20 cellular contexts compared by ENCODE assay signal in the genomic region with DNA sequence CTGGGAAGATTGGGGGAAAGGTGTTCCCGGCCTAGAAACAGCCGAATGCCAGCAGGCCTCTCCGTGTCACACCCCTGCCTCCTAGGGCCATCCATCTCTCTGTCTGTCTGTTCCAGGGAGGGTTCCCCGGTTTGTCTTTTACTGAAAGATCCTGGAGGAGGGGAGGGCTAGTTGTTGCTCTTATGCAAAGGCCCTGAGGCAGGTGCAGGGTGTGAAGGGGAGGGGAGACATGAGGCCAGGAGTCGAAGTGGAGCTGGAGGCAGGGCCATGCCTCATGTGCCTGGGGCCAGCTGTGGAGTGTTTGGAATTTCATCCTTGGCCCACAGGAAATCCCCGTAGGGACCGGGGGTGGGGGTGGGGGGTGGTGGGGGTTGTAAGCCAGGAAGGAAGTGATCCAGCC. TPM values are rescaled to one million over a fixed set of nuclear protein-coding genes. Genes with fewer than 3 reads are reported as not detected.
A peak's percentile ranks its signal among the peaks of the same experiment; 100 is the strongest.
DNase-seq lines count a peak whose midpoint lies in the region; ATAC-seq, FAIRE-seq and TF ChIP-seq lines count a peak whose summit lies in the region.
"Had no signal": no experiment of that assay in that cellular context is flagged by ENCODE, and none has a peak within 500 bp of the region (broad histone marks: within the 10 kb centered on the region; RNA-seq: fewer than 3 reads in every experiment).

No MANE protein-coding gene starts in this region.

- peak overlapping the region; percentile 83 for H3K27ac Mint-ChIP-seq in Caco-2 (ENCODE audit: unreplicated experiment)

- no peak overlapping the region for H3K4ac ChIP-seq in trophoblast cell (ENCODE audit: low read depth, low read length)

- no peak overlapping the region for H3K4me3 Mint-ChIP-seq in Caco-2 (ENCODE audit: unreplicated experiment)

- no peaks in the 10 kb centered on the region for H3F3A ChIP-seq in PC-3 (ENCODE audit: low read length, unreplicated experiment)

- peak in 1 of 2 experiments; percentile 66 for DNase-seq in Caco-2
- no peak for DNase-seq in HepG2 (ENCODE audit: low spot score)
- peak; percentile 78 to 88 for DNase-seq in trophoblast cell
- no peak for DNase-seq in heart right ventricle
- DNase-seq in PC-3: no peak
- DNase-seq: DMS79 treated with DMSO at 0.1 percent for 48 hours, GDM1, H7, KBM-7, NCI-H1092 treated with DMSO at 0.1 percent for 48 hours, NCI-H146, NCI-H2029 treated with DMSO at 0.1 percent for 48 hours, NCI-H345, NCI-H526, OCI-M1, Right ventricle myocardium superior had no signal

- TF ChIP-seq CTCF in Caco-2 (IDR thresholded peaks at IDR 0.05; ENCODE audit: insufficient read depth in 1 of 2, low read depth in 1 of 2, low read length in 1 of 2, severe bottlenecking in 1 of 2, unreplicated experiment in 1 of 2) (no peak), HEK293 (tag by site-specific recombination; IDR thresholded peaks at IDR 0.05) (no peak), HepG2 (CRISPR knock-in tag; IDR thresholded peaks at IDR 0.05) (no peak), heart right ventricle (IDR thresholded peaks at IDR 0.05) (no peak), PC-3 (conservative IDR thresholded peaks at IDR 0.05; ENCODE audit: low read depth, low read length) (no peak)

- H3K4me3 ChIP-seq in Caco-2 (ENCODE audit: low read depth, low read length): no peak overlapping the region
- H3K4me3 ChIP-seq in HEK293 (ENCODE audit: low read depth, low read length): no peak overlapping the region
- no peak overlapping the region; a peak in 1 of 6 replicates for H3K4me3 ChIP-seq in HepG2 (replicated peaks in 1 of 3; ENCODE audit: insufficient read depth in 1 of 3, low read depth in 2 of 3, low read length in 3 of 3)
- no peak overlapping the region for H3K4me3 ChIP-seq in trophoblast cell (ENCODE audit: low read depth, low read length)
- H3K4me3 ChIP-seq in heart right ventricle: no peak overlapping the region
- no peak overlapping the region for H3K4me3 ChIP-seq in PC-3 (ENCODE audit: low read length)

- H2BK5ac ChIP-seq in trophoblast cell (ENCODE audit: low read depth, low read length, poor library complexity): peak overlapping the region; percentile 98

- H3K27me3 ChIP-seq in Caco-2 (replicated peaks; ENCODE audit: control insufficient read depth, insufficient read depth, low read length): no peaks in the 10 kb centered on the region
- no peaks in the 10 kb centered on the region for H3K27me3 ChIP-seq in HepG2 (ENCODE audit: control insufficient read depth in 1 of 2, insufficient read depth in 2 of 2, low read length in 2 of 2)
- H3K27me3 ChIP-seq in trophoblast cell (ENCODE audit: insufficient read depth, low read length): no peaks in the 10 kb centered on the region
- no peaks in the 10 kb centered on the region for H3K27me3 ChIP-seq in heart right ventricle
- no peaks in the 10 kb centered on the region for H3K27me3 ChIP-seq in PC-3 (ENCODE audit: low read length)

- H3K4me1 ChIP-seq in Caco-2 (peaks cover 34% of the 10 kb centered on the region), HEK293 (ENCODE audit: control insufficient read depth, insufficient read depth, low read length) (no peaks in the 10 kb centered on the region; the same call in 1 of the 2 replicates), HepG2 (ENCODE audit: insufficient read depth, low read length) (peaks cover 85% of the 10 kb centered on the region), trophoblast cell (ENCODE audit: control insufficient read depth in 1 of 2, insufficient read depth in 2 of 2, low read length in 2 of 2) (peaks cover 44 to 50% of the 10 kb centered on the region in 2 experiments), heart right ventricle (peaks cover 0 to 9% (median 0%) of the 10 kb centered on the region in 9 donors), PC-3 (ENCODE audit: insufficient read depth, low read length) (peaks cover 21% of the 10 kb centered on the region)

- peak overlapping the region; percentile 100 for H4K91ac ChIP-seq in trophoblast cell (ENCODE audit: low read depth, low read length)

- peaks cover 12% of the 10 kb centered on the region for H3K36me3 Mint-ChIP-seq in Caco-2 (ENCODE audit: insufficient read depth, unreplicated experiment)

- intact Hi-C loops in Caco-2 (cut with micrococcal nuclease; ENCODE audit: unreplicated experiment): loop anchor here (2.0 kb wide), 1 partner anchor 59 kb away; no protein-coding TSS in a partner anchor
- intact Hi-C loops in HepG2 (cut with micrococcal nuclease; ENCODE audit: unreplicated experiment): no loop called here
- intact Hi-C loops in heart right ventricle (cut with DNase I): no loop called here
- intact Hi-C loops in PC-3 (cut with micrococcal nuclease): no loop called here

- in situ Hi-C loops in HepG2 (cut with HindIII; ENCODE audit: extremely low pct_ligation_motif_present, low pct_unique_long_range_greater_than_20kb): no loop called here

- TF ChIP-seq EP300 in HepG2 (IDR thresholded peaks at IDR 0.05; ENCODE audit: low read depth in 2 of 2, low read length in 2 of 2) (no peak), HepG2 (CRISPR knock-in tag; IDR thresholded peaks at IDR 0.05; ENCODE audit: borderline replicate concordance) (no peak)

- H2BK120ac ChIP-seq in trophoblast cell (ENCODE audit: insufficient read depth, low read length, poor library complexity): peak overlapping the region; percentile 25

- peak overlapping the region; percentile 5 for H2AK5ac ChIP-seq in trophoblast cell (ENCODE audit: low read length)

- peak overlapping the region; percentile 36 for H3K14ac ChIP-seq in trophoblast cell (ENCODE audit: low read length)

- H3K36me3 ChIP-seq in Caco-2 (ENCODE audit: control insufficient read depth, insufficient read depth, low read length) (no peaks in the 10 kb centered on the region), HEK293 (ENCODE audit: control insufficient read depth in 2 of 2, insufficient read depth in 1 of 2, low read length in 2 of 2) (no peaks in the 10 kb centered on the region), HepG2 (replicated peaks in 1 of 2; ENCODE audit: control insufficient read depth in 1 of 2, insufficient read depth in 2 of 2, low read length in 2 of 2) (no peaks in the 10 kb centered on the region), trophoblast cell (ENCODE audit: control insufficient read depth in 1 of 2, insufficient read depth in 2 of 2, low read length in 2 of 2) (no peaks in the 10 kb centered on the region), heart right ventricle (no peaks in the 10 kb centered on the region), PC-3 (ENCODE audit: low read depth, low read length) (no peaks in the 10 kb centered on the region)

- no peak overlapping the region for H3K23ac ChIP-seq in trophoblast cell (ENCODE audit: low read length)

- WGBS in HepG2 (ENCODE audit: low lambda C conversion rate): 8% methylated on average over 6 of the region's 7 CpGs
- no CpG with 5 or more reads among the region's 7 CpGs for WGBS in trophoblast cell (ENCODE audit: extremely low coverage, insufficient coverage, insufficient read length)
- WGBS in heart right ventricle, 2 donors: 64 to 69% methylated on average over 7 of the region's 7 CpGs

- POLR2A ChIA-PET in Caco-2 (lab: Charles Lee) (interaction anchor here (0.6 kb wide), 1 partner anchor 940 kb away, joined by 3 read pairs; no protein-coding TSS in a partner anchor), HEK293 (lab: Yijun Ruan, JAX) (interaction anchor here (1.0 to 1.3 kb wide), 2 partner anchors 11 to 59 kb away, joined by 3 to 5 read pairs; no protein-coding TSS in a partner anchor), HepG2 (lab: Yijun Ruan, JAX) (interaction anchor here (1.0 to 4.9 kb wide), 3 partner anchors 9 to 44 kb away, joined by 3 to 51 read pairs (median 4); no protein-coding TSS in a partner anchor), PC-3 (lab: Charles Lee; ENCODE audit: unreplicated experiment) (no interaction called here)

- H3K27ac ChIP-seq in HEK293 (ENCODE audit: extremely low read depth, low read depth, low read length) (no peak overlapping the region), HepG2 (ENCODE audit: extremely low read length, insufficient read depth, low read length) (no peak overlapping the region), trophoblast cell (ENCODE audit: low read depth, low read length) (peak overlapping the region; percentile 99), heart right ventricle (no peak overlapping the region), PC-3 (ENCODE audit: low read length) (no peak overlapping the region)

- no peak for FAIRE-seq in HepG2 (lab: Jason Lieb, UNC)
- FAIRE-seq: A204.1 had no signal

- no peak for TF ChIP-seq POLR2A in HepG2 (IDR thresholded peaks at IDR 0.05; ENCODE audit: insufficient read depth in 1 of 2, low read depth in 2 of 2, low read length in 2 of 2)

- no peak overlapping the region for H4K12ac ChIP-seq in trophoblast cell (ENCODE audit: low read depth, low read length)

- no peak for TF ChIP-seq RAD21 in HepG2 (CRISPR knock-in tag; IDR thresholded peaks at IDR 0.05)

- H3K9ac ChIP-seq in HepG2 (ENCODE audit: insufficient read depth, low read depth, low read length): no peak overlapping the region
- H3K9ac ChIP-seq in trophoblast cell (ENCODE audit: low read length): no peak overlapping the region
- H3K9ac ChIP-seq in PC-3 (ENCODE audit: low read length): no peak overlapping the region

- no peak overlapping the region for H2AFZ ChIP-seq in HepG2 (ENCODE audit: low read length)
- H2AFZ ChIP-seq in trophoblast cell (ENCODE audit: insufficient read depth, low read length, poor library complexity): no peak overlapping the region
- H2AFZ ChIP-seq in PC-3 (ENCODE audit: low read length): no peak overlapping the region

- H3K9me2 ChIP-seq in PC-3 (replicated peaks; ENCODE audit: low read length): no peaks in the 10 kb centered on the region

- H3K27me3 Mint-ChIP-seq in Caco-2 (ENCODE audit: insufficient read depth, unreplicated experiment): no peaks in the 10 kb centered on the region

- peaks cover 53% of the 10 kb centered on the region for H3K79me1 ChIP-seq in trophoblast cell (ENCODE audit: low read length)

- H3K9me3 ChIP-seq in Caco-2: no peaks in the 10 kb centered on the region
- no peaks in the 10 kb centered on the region for H3K9me3 ChIP-seq in HEK293 (ENCODE audit: control insufficient read depth, insufficient read depth, low read depth, low read length)
- H3K9me3 ChIP-seq in HepG2 (ENCODE audit: low read length): no peaks in the 10 kb centered on the region
- no peaks in the 10 kb centered on the region for H3K9me3 ChIP-seq in trophoblast cell (ENCODE audit: insufficient read depth, low read depth, low read length)
- no peaks in the 10 kb centered on the region for H3K9me3 ChIP-seq in heart right ventricle
- H3K9me3 ChIP-seq in PC-3 (ENCODE audit: low read length): no peaks in the 10 kb centered on the region

- peak overlapping the region; percentile 45 for H3K4me2 ChIP-seq in HepG2 (ENCODE audit: low read depth, low read length)
- H3K4me2 ChIP-seq in trophoblast cell (ENCODE audit: low read length): no peak overlapping the region
- H3K4me2 ChIP-seq in PC-3 (ENCODE audit: low read length): no peak overlapping the region

- ATAC-seq in HepG2: no peak; the same call in 2 of the 3 replicates
- ATAC-seq in GM19467 (IDR thresholded peaks at IDR 0.05; ENCODE audit: unreplicated experiment): no peak
- no peak for ATAC-seq in heart right ventricle
- no peak for ATAC-seq in GM18511 (IDR thresholded peaks at IDR 0.05; ENCODE audit: unreplicated experiment)
- no peak for ATAC-seq in PC-3

- peaks cover 14% of the 10 kb centered on the region for H3K4me1 Mint-ChIP-seq in Caco-2 (ENCODE audit: low read depth, unreplicated experiment)

- CTCF ChIA-PET in Caco-2 (lab: Charles Lee): interaction anchor here (2.8 kb wide), 1 partner anchor 59 kb away, joined by 18 read pairs; no protein-coding TSS in a partner anchor
- CTCF ChIA-PET in HEK293 (lab: Yijun Ruan, JAX): no interaction called here
- CTCF ChIA-PET in HepG2 (lab: Yijun Ruan, JAX; ENCODE audit: low intra/inter-chr PET ratio, low total read pairs): no interaction called here
- CTCF ChIA-PET in PC-3 (lab: Charles Lee): interaction anchor here (0.6 kb wide), 1 partner anchor 60 kb away, joined by 3 read pairs; no protein-coding TSS in a partner anchor

- no peaks in the 10 kb centered on the region for H4K20me1 ChIP-seq in HepG2 (ENCODE audit: insufficient read depth, low read length)
- no peaks in the 10 kb centered on the region for H4K20me1 ChIP-seq in PC-3 (ENCODE audit: low read length)

- H4K8ac ChIP-seq in trophoblast cell (ENCODE audit: low read depth, low read length): peak overlapping the region; percentile 3

- H3K79me2 ChIP-seq in HepG2 (ENCODE audit: insufficient read depth, low read length): no peaks in the 10 kb centered on the region
- H3K79me2 ChIP-seq in trophoblast cell (ENCODE audit: control insufficient read depth, insufficient read depth, low read length, poor library complexity): peaks cover 9% of the 10 kb centered on the region
- H3K79me2 ChIP-seq in PC-3 (ENCODE audit: low read length): no peaks in the 10 kb centered on the region

- no peaks in the 10 kb centered on the region for H3K9me3 Mint-ChIP-seq in Caco-2 (ENCODE audit: unreplicated experiment)

- no TSS peak for BruUV-seq in Caco-2 (replicated peaks; lab: Mats Ljungman, UMichigan)
- BruUV-seq in HepG2 (replicated peaks; lab: Mats Ljungman, UMichigan): no TSS peak
- BruUV-seq in PC-3 (replicated peaks; lab: Mats Ljungman, UMichigan): no TSS peak

- peak overlapping the region; percentile 60 for H2BK12ac ChIP-seq in trophoblast cell (ENCODE audit: low read length)

- peak overlapping the region; percentile 27 for H3K18ac ChIP-seq in trophoblast cell (ENCODE audit: low read length)

RNA-seq across cellular contexts. Expression of gene RCOR1, which starts 8.7 kb away (rescaled TPM):
- total RNA-seq in Caco-2 (2022) (31.0 and 33.6 TPM in 2 replicates), HepG2 (2016; rRNA removed; fragmentation: Illumina TruSeq; extraction: Trizol) (11.1 and 14.8 TPM in 2 replicates), heart right ventricle (10 to 100 TPM; 11.1 to 16.9 (median 13.2) TPM), PC-3 (2014; rRNA removed) (22.2 and 23.4 TPM in 2 replicates)
- 5.2 and 6.2 TPM in 2 replicates for total RNA-seq in HepG2 (2016; cell fraction: cytosol; rRNA removed; fragmentation: Illumina TruSeq; extraction: Trizol; ENCODE audit: low read depth)
- 10.9 and 13.8 TPM in 2 replicates for total RNA-seq in HepG2 (2016; cell fraction: insoluble cytoplasmic fraction; rRNA removed; fragmentation: Illumina TruSeq; extraction: Trizol)
- total RNA-seq in HepG2 (2016; cell fraction: membrane; rRNA removed; fragmentation: Illumina TruSeq; extraction: Trizol): 6.6 and 7.2 TPM in 2 replicates
- 15.7 and 18.1 TPM in 2 replicates for total RNA-seq in HepG2 (2016; cell fraction: nucleus; rRNA removed; fragmentation: Illumina TruSeq; extraction: Trizol)
- polyA plus RNA-seq in HepG2 (2011; rRNA removed) (10.2 and 10.5 TPM in 2 replicates), heart right ventricle (1 to 10 TPM; 3.1 to 5.7 TPM)
- 5.8 and 9.2 TPM in 2 replicates for polyA plus RNA-seq in HepG2 (2011; cell fraction: cytosol; rRNA removed)
- polyA plus RNA-seq in HepG2 (2011; cell fraction: nucleus; rRNA removed): 7.8 and 8.1 TPM in 2 replicates
- 12.0 and 12.1 TPM in 2 replicates for polyA plus RNA-seq in HepG2 (2012)
- 0.57 and 0.69 TPM in 2 replicates for polyA plus RNA-seq in HepG2 (2016; cell fraction: cytosol; fragmentation: Illumina TruSeq; extraction: Trizol; ENCODE audit: low read depth)
- polyA plus RNA-seq in HepG2 (2016; cell fraction: insoluble cytoplasmic fraction; fragmentation: Illumina TruSeq; extraction: Trizol; ENCODE audit: low read depth): 14.2 and 16.0 TPM in 2 replicates
- polyA plus RNA-seq in HepG2 (2016; cell fraction: membrane; fragmentation: Illumina TruSeq; extraction: Trizol; ENCODE audit: low read depth): 1.9 and 2.5 TPM in 2 replicates
- 19.9 and 20.7 TPM in 2 replicates for polyA plus RNA-seq in HepG2 (2016; cell fraction: nucleus; fragmentation: Illumina TruSeq; extraction: Trizol; ENCODE audit: insufficient read depth, low read depth)
- 15.4 and 22.7 TPM in 2 replicates for polyA minus RNA-seq in HepG2 (2011; rRNA and poly(A)+ RNA removed; ENCODE audit: low replicate concordance)
- 11.9 and 12.5 TPM in 2 replicates for polyA minus RNA-seq in HepG2 (2011; cell fraction: cytosol; rRNA and poly(A)+ RNA removed)
- polyA minus RNA-seq in HepG2 (2011; cell fraction: nucleus; rRNA and poly(A)+ RNA removed): 25.1 TPM in 2 replicates
- polyA plus RNA-seq in trophoblast cell (2013): 39.7 and 41.7 TPM in 2 replicates

Comparison
In these comparisons a context has a peak if more than half of its experiments do, and no peak if none do; other contexts are left out.
1. DNase-seq: peak in trophoblast cell (2 of 2); none in HepG2 (single experiment), heart right ventricle (0 of 2) and PC-3 (single experiment).
2. CTCF ChIA-PET loops: an anchor here in Caco-2 (2.8 kb wide) and PC-3 (0.6 kb wide); none called in HEK293 and HepG2.